In the genomic region with DNA sequence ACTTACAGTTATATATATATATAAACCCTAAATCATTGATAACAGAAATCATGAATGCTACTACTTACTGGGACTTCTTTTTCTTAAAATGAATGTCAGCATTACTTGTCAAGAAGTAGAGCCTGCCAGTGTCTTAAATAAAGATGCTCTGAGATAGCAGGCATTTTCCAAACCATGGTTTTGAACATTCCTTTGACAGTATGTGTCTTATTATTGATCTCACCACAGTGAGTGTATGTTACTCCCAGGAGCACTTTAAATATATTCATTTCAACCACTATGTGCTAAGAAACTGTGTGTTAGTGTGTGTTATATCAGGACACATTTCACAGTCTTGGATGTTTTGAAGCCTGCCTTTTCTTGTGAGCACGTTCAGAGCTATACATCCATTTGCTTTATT, we compare ENCODE assay signal across 1 cellular context.
TF ChIP-seq lines count a peak whose summit lies in the region.

No MANE protein-coding gene starts in this region.

TF ChIP-seq in H1, 55 proteins besides CTCF, POLR2A, EP300 and RAD21 (continued from another document):
- TF ChIP-seq POLR2AphosphoS5 (IDR thresholded peaks at IDR 0.05; ENCODE audit: low read depth, low read length), result no peak
- no peak for TF ChIP-seq CEBPB (IDR thresholded peaks at IDR 0.05; ENCODE audit: low read depth, low read length)
- no peak for TF ChIP-seq SP1 (IDR thresholded peaks at IDR 0.05; ENCODE audit: low read depth, low read length)
- TF ChIP-seq, protein P1, sequence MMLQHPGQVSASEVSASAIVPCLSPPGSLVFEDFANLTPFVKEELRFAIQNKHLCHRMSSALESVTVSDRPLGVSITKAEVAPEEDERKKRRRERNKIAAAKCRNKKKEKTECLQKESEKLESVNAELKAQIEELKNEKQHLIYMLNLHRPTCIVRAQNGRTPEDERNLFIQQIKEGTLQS (IDR thresholded peaks at IDR 0.05; ENCODE audit: insufficient read depth, low read depth, low read length), result no peak
- no peak for TF ChIP-seq CREB1 (IDR thresholded peaks at IDR 0.05)
- no peak for TF ChIP-seq SAP30 (IDR thresholded peaks at IDR 0.05; ENCODE audit: insufficient read depth, insufficient replicate concordance, low read length)
- no peak for TF ChIP-seq SUZ12 (IDR thresholded peaks at IDR 0.05; ENCODE audit: low read length)
- no peak for TF ChIP-seq SRF (IDR thresholded peaks at IDR 0.05; ENCODE audit: low read depth, low read length)
- no peak for TF ChIP-seq SIN3A (conservative IDR thresholded peaks at IDR 0.05 in 1 of 2, IDR thresholded peaks at IDR 0.05 in 1 of 2; ENCODE audit: low read depth in 1 of 2, low read length in 2 of 2)
- TF ChIP-seq ZNF274 (IDR thresholded peaks at IDR 0.05; ENCODE audit: borderline replicate concordance, extremely low read depth, low read length), result no peak
TF ChIP-seq in H1: peak in this region for 0.
